ENCODE assay signal across 34 cellular contexts in genomic region chr2:206838690-206839089, GRCh38.
"Had no signal": no experiment of that assay in that cellular context is flagged by ENCODE, and none has a peak within 500 bp of the region (broad histone marks: within the 10 kb centered on the region; RNA-seq: fewer than 3 reads in every experiment).

No MANE protein-coding gene starts in this region.

- H3K27me3 ChIP-seq: adrenal gland, ascending aorta, body of pancreas, brain microvascular endothelial cell, breast epithelium, cardiac muscle cell had no signal

- H3K36me3 ChIP-seq: adrenal gland, ascending aorta, brain microvascular endothelial cell, breast epithelium, cardiac muscle cell had no signal

- H3K9me3 ChIP-seq: body of pancreas, breast epithelium had no signal

- DNase-seq: activated effector memory CD4-positive, alpha-beta T cell treated with anti-CD3 and anti-CD28 coated beads, Interleukin-2, amount 50 U/mL, for 16 hours; activated effector memory CD4-positive, alpha-beta T cell treated with Interleukin-2 at 50 U/mL for 16 hours; activated gamma-delta T cell; activated gamma-delta T cell treated with Interleukin-2 at 50 U/mL for 16 hours; activated naive CD4-positive, alpha-beta T cell; activated naive CD4-positive, alpha-beta T cell treated with anti-CD3 and anti-CD28 coated beads for 36 hours; activated naive CD4-positive, alpha-beta T cell treated with anti-CD3 and anti-CD28 coated beads, Interleukin-2, amount 10 ng/mL, durations not matched to agents 7 days and 5 days; activated naive CD4-positive, alpha-beta T cell treated with anti-CD3 and anti-CD28 coated beads, Interleukin-2, amount 50 U/mL, for 16 hours; activated naive CD4-positive, alpha-beta T cell treated with Interleukin-2 at 50 U/mL for 16 hours; activated naive CD8-positive, alpha-beta T cell treated with anti-CD3 and anti-CD28 coated beads for 36 hours; activated naive CD8-positive, alpha-beta T cell treated with anti-CD3 and anti-CD28 coated beads, Interleukin-2, amount 10 ng/mL, durations not matched to agents 7 days and 5 days; activated naive CD8-positive, alpha-beta T cell treated with anti-CD3 and anti-CD28 coated beads, Interleukin-2, amount 50 U/mL, for 24 hours; activated T-cell treated with anti-CD3 and anti-CD28 coated beads, Interleukin-2, amount 50 U/mL, for 1 hour; activated T-cell treated with anti-CD3 and anti-CD28 coated beads, Interleukin-2, amount 50 U/mL, for 24 hours; activated T-cell treated with anti-CD3 and anti-CD28 coated beads, Interleukin-2, amount 50 U/mL, for 4 hours; activated T-cell treated with anti-CD3 and anti-CD28 coated beads, Interleukin-2, amount 50 U/mL, for 48 hours; activated T-cell treated with anti-CD3 and anti-CD28 coated beads, Interleukin-2, amount 50 U/mL, for 72 hours; adrenal gland; amniotic stem cell; amygdala; anterior cingulate cortex; aorta; body of pancreas; brain microvascular endothelial cell; caudate nucleus; central memory CD4-positive, alpha-beta T cell; cerebellar nuclear complex had no signal

- ATAC-seq: activated naive CD4-positive, alpha-beta T cell treated with anti-CD3 and anti-CD28 coated beads, Interleukin-2, amount 50 U/mL, for 72 hours; activated naive CD8-positive, alpha-beta T cell treated with anti-CD3 and anti-CD28 coated beads, Interleukin-2, amount 50 U/mL, for 24 hours; activated T-cell treated with anti-CD3 and anti-CD28 coated beads, Interleukin-2, amount 50 U/mL, for 4 hours; activated T-cell treated with anti-CD3 and anti-CD28 coated beads, Interleukin-2, amount 50 U/mL, for 72 hours; activated T-helper 17 cell treated with anti-CD3 and anti-CD28 coated beads, Interleukin-2, amount 50 U/mL, for 72 hours; body of pancreas had no signal

- FAIRE-seq: astrocyte, bronchial epithelial cell had no signal

- H3K4me1 ChIP-seq: adrenal gland, ascending aorta, body of pancreas, breast epithelium had no signal

- H3K4me3 ChIP-seq: adrenal gland, ascending aorta, body of pancreas, breast epithelium, cardiac muscle cell had no signal

- H3K27ac ChIP-seq: adrenal gland, ascending aorta, body of pancreas, brain microvascular endothelial cell, breast epithelium, cardiac muscle cell had no signal
